Comparison of ENCODE assay signal across 1 cellular context in genomic region chr5:172778223-172778814, GRCh38.
TF ChIP-seq lines count a peak whose summit lies in the region.

No MANE protein-coding gene starts in this region.

TF ChIP-seq in HepG2, 621 proteins besides CTCF, POLR2A, EP300 and RAD21 (continued from another document and continues in another):
- no peak for TF ChIP-seq SATB2 (CRISPR knock-in tag; IDR thresholded peaks at IDR 0.05)
- TF ChIP-seq FOXO1 (CRISPR knock-in tag; IDR thresholded peaks at IDR 0.05) = peak; percentile 93
- TF ChIP-seq SKI (IDR thresholded peaks at IDR 0.05; ENCODE audit: partially characterized antibody) = no peak
- no peak for TF ChIP-seq ZNF260 (CRISPR knock-in tag; IDR thresholded peaks at IDR 0.05; ENCODE audit: borderline replicate concordance, low read depth)
- no peak for TF ChIP-seq TSC22D2 (CRISPR knock-in tag; IDR thresholded peaks at IDR 0.05; ENCODE audit: borderline replicate concordance)
- no peak for TF ChIP-seq THYN1 (CRISPR knock-in tag; IDR thresholded peaks at IDR 0.05; ENCODE audit: borderline replicate concordance, low read depth)
- no peak for TF ChIP-seq NFE2L2 (IDR thresholded peaks at IDR 0.05; ENCODE audit: low read length)
- TF ChIP-seq NR2F6 (IDR thresholded peaks at IDR 0.05) = peak; percentile 97
- peak; percentile 99 for TF ChIP-seq NR2F6 (CRISPR knock-in tag; IDR thresholded peaks at IDR 0.05)
- peak; percentile 85 for TF ChIP-seq ZNF205 (CRISPR knock-in tag; IDR thresholded peaks at IDR 0.05)
- no peak for TF ChIP-seq ZNF276 (CRISPR knock-in tag; IDR thresholded peaks at IDR 0.05; ENCODE audit: low read depth)
- no peak for TF ChIP-seq THAP8 (CRISPR knock-in tag; IDR thresholded peaks at IDR 0.05; ENCODE audit: borderline replicate concordance)
- 0 out of 2 replicates have a peak, but pooled peaks have one; percentile 24 for TF ChIP-seq HOXA5 (CRISPR knock-in tag; IDR thresholded peaks at IDR 0.05)
- peak; percentile 45; the same call in 1 of the 2 replicates for TF ChIP-seq ZFP91 (CRISPR knock-in tag; IDR thresholded peaks at IDR 0.05; ENCODE audit: borderline replicate concordance)
- no peak for TF ChIP-seq DZIP1 (CRISPR knock-in tag; IDR thresholded peaks at IDR 0.05)
- peak; percentile 8; the same call in 1 of the 2 replicates for TF ChIP-seq MAFF (IDR thresholded peaks at IDR 0.05; ENCODE audit: low read depth, low read length)
- TF ChIP-seq DNMT3B (CRISPR knock-in tag; conservative IDR thresholded peaks at IDR 0.05) = no peak
- no peak for TF ChIP-seq ZBTB39 (CRISPR knock-in tag; IDR thresholded peaks at IDR 0.05)
- TF ChIP-seq HIC2 (CRISPR knock-in tag; IDR thresholded peaks at IDR 0.05; ENCODE audit: low read depth) = peak; percentile 66; the same call in 1 of the 2 replicates
- TF ChIP-seq ZNF451 (CRISPR knock-in tag; IDR thresholded peaks at IDR 0.05) = 0 out of 2 replicates have a peak, but pooled peaks have one; percentile 66
- peak; percentile 98 for TF ChIP-seq RXRB (CRISPR knock-in tag; IDR thresholded peaks at IDR 0.05; ENCODE audit: borderline replicate concordance)
- TF ChIP-seq RFXAP (CRISPR knock-in tag; IDR thresholded peaks at IDR 0.05; ENCODE audit: borderline replicate concordance) = no peak
- TF ChIP-seq ZNF672 (CRISPR knock-in tag; IDR thresholded peaks at IDR 0.05) = no peak
- TF ChIP-seq MTF2 (CRISPR knock-in tag; IDR thresholded peaks at IDR 0.05; ENCODE audit: borderline replicate concordance) = no peak
- 0 out of 2 replicates have a peak, but pooled peaks have one; percentile 32 for TF ChIP-seq ARNTL (CRISPR knock-in tag; IDR thresholded peaks at IDR 0.05)
- peak; percentile 97 for TF ChIP-seq THRA (CRISPR knock-in tag; IDR thresholded peaks at IDR 0.05; ENCODE audit: borderline replicate concordance)
- TF ChIP-seq TEAD3 (CRISPR knock-in tag; optimal IDR thresholded peaks at IDR 0.05; ENCODE audit: borderline replicate concordance) = peak; percentile 89
- TF ChIP-seq AKNA (CRISPR knock-in tag; IDR thresholded peaks at IDR 0.05; ENCODE audit: borderline replicate concordance) = no peak
- peak; percentile 88 for TF ChIP-seq FOXA3 (CRISPR knock-in tag; IDR thresholded peaks at IDR 0.05)
- peak; percentile 80 for TF ChIP-seq HMGXB3 (CRISPR knock-in tag; IDR thresholded peaks at IDR 0.05; ENCODE audit: borderline replicate concordance)
- TF ChIP-seq ZNF33A (CRISPR knock-in tag; IDR thresholded peaks at IDR 0.05; ENCODE audit: borderline replicate concordance) = no peak
- TF ChIP-seq ZNF362 (CRISPR knock-in tag; IDR thresholded peaks at IDR 0.05; ENCODE audit: borderline replicate concordance) = peak; percentile 76; the same call in 1 of the 2 replicates
